In the genomic region with DNA sequence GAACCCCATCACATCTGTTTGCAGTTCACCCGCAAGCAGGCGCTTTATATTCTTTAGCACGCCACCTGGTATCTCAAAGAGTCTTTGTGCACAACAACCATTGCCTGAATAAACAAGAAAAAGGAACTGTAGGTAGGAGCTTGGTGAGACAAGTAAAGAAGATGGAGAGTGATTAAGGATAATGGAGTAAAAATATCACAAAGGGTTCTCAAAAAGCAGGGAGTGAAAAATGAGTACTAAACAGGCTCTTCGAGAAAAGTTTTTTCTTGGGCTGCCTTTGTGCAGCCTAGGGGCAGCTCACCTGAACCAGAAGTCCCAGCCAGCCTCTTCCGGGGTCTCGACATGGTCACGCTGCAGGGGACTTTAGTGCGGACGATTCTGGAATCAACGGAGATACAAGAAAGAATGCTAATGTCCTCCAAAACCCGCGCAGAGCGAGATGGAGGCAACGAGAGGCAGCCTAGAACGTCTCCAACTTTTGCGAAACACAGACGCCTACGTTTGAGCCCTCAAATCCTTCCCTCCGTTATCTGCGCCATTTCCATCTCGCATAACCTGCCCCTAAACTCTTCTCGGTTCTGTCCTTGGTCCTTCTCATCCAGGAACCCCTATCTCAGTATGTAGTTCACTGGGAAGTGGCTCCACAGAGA, we compare ENCODE assay signal across 8 cellular contexts. TPM values are rescaled to one million over a fixed set of nuclear protein-coding genes. Genes with fewer than 3 reads are reported as not detected.
A peak's percentile ranks its signal among the peaks of the same experiment; 100 is the strongest.
DNase-seq lines count a peak whose midpoint lies in the region; ATAC-seq and TF ChIP-seq lines count a peak whose summit lies in the region.

No MANE protein-coding gene starts in this region.

- no peaks in the 10 kb centered on the region for H3K27me3 Mint-ChIP-seq in central memory CD8-positive, alpha-beta T cell

- H3K4me1 ChIP-seq in PC-9 (replicated peaks; ENCODE audit: insufficient read depth) (peaks cover 15% of the 10 kb centered on the region), lower lobe of right lung (peaks cover 40% of the 10 kb centered on the region), thymus (ENCODE audit: control insufficient read depth, insufficient read depth, low read length) (peaks cover 9% of the 10 kb centered on the region)

- H3K27ac ChIP-seq in PC-9 = no peak overlapping the region
- H3K27ac ChIP-seq in lower lobe of right lung = peak overlapping the region; percentile 80
- H3K27ac ChIP-seq in thymus (ENCODE audit: low read depth) = peak overlapping the region; percentile 91

- peaks cover 37% of the 10 kb centered on the region for H3K4me1 Mint-ChIP-seq in central memory CD8-positive, alpha-beta T cell

- no peaks in the 10 kb centered on the region for H3K9me2 ChIP-seq in PC-9 (ENCODE audit: insufficient read depth)

- peaks cover 29% of the 10 kb centered on the region for H3K36me3 Mint-ChIP-seq in central memory CD8-positive, alpha-beta T cell (ENCODE audit: insufficient read depth)

- BruUV-seq in PC-9 (replicated peaks; lab: Mats Ljungman, UMichigan) = no TSS peak

- ATAC-seq in GM18868 (IDR thresholded peaks at IDR 0.05; ENCODE audit: unreplicated experiment) = peak; percentile 28
- ATAC-seq in HG03097 (IDR thresholded peaks at IDR 0.05; ENCODE audit: low FRiP score, unreplicated experiment) = peak; percentile 19
- peak; percentile 12 for ATAC-seq in central memory CD8-positive, alpha-beta T cell (replicated peaks; ENCODE audit: extremely low read depth, poor library complexity, severe bottlenecking)
- ATAC-seq in lower lobe of right lung = peak; percentile 9 to 35

- H3K27ac Mint-ChIP-seq in central memory CD8-positive, alpha-beta T cell (ENCODE audit: low read depth) = peak overlapping the region; percentile 10

- DNase-seq in AG04449 (ENCODE audit: low read depth, low spot score) = no peak
- no peak for DNase-seq in PC-9
- no peak for DNase-seq in central memory CD8-positive, alpha-beta T cell (ENCODE audit: low spot score in 2 of 2)
- no peak for DNase-seq in lower lobe of right lung
- DNase-seq in cortex of kidney (lab: John Stamatoyannopoulos, UW) = no peak

- peak overlapping the region; percentile 97 for H3K4me3 Mint-ChIP-seq in central memory CD8-positive, alpha-beta T cell

- POLR2A ChIA-PET in AG04449 (lab: Yijun Ruan, JAX) (no interaction called here), PC-9 (lab: Charles Lee; ENCODE audit: unreplicated experiment) (no interaction called here)

- intact Hi-C loops in PC-9 (cut with micrococcal nuclease; ENCODE audit: unreplicated experiment) = loop anchor here (2.0 to 5.0 kb wide), 2 partner anchors 28 to 80 kb away; partner anchors contain the start of genes GLB1L2 and VPS26B
- intact Hi-C loops in lower lobe of right lung (cut with DNase I) = no loop called here

- H3K79me2 ChIP-seq in PC-9 (ENCODE audit: low read depth) = peaks cover 18% of the 10 kb centered on the region

- peak overlapping the region; percentile 99 for H2AFZ ChIP-seq in PC-9

- no peaks in the 10 kb centered on the region for H4K20me1 ChIP-seq in PC-9 (ENCODE audit: insufficient read depth)

- no peaks in the 10 kb centered on the region for H3K9me3 Mint-ChIP-seq in central memory CD8-positive, alpha-beta T cell

- WGBS in thymus = 2% methylated on average over 22 of the region's 22 CpGs

- TF ChIP-seq CTCF in AG04449 (IDR thresholded peaks at IDR 0.05; ENCODE audit: insufficient read depth, low read length, missing control alignments) = no peak
- TF ChIP-seq CTCF in PC-9 (conservative IDR thresholded peaks at IDR 0.05) = no peak
- no peak for TF ChIP-seq CTCF in lower lobe of right lung (IDR thresholded peaks at IDR 0.05)

- CTCF ChIA-PET in AG04449 (lab: Yijun Ruan, JAX) = interaction anchor here (1.2 to 4.8 kb wide), 5 partner anchors 9 to 45 kb away, joined by 3 to 36 read pairs (median 3); partner anchors contain the start of gene VPS26B
- CTCF ChIA-PET in PC-9 (lab: Charles Lee) = interaction anchor here (0.6 kb wide), 1 partner anchor 85 kb away, joined by 4 read pairs; no protein-coding TSS in a partner anchor

- peak overlapping the region; percentile 85 for H3K4me2 ChIP-seq in PC-9

- peak overlapping the region; percentile 79 for H3K4me3 ChIP-seq in AG04449 (ENCODE audit: low read depth, low read length)
- peak overlapping the region; percentile 73 for H3K4me3 ChIP-seq in PC-9
- peak overlapping the region; percentile 88 for H3K4me3 ChIP-seq in lower lobe of right lung
- peak overlapping the region; percentile 63 for H3K4me3 ChIP-seq in thymus (ENCODE audit: low read length)

- no peaks in the 10 kb centered on the region for H3K27me3 ChIP-seq in PC-9 (ENCODE audit: insufficient read depth, low read depth)
- no peaks in the 10 kb centered on the region for H3K27me3 ChIP-seq in lower lobe of right lung (ENCODE audit: low read depth)
- H3K27me3 ChIP-seq in thymus (ENCODE audit: control insufficient read depth, insufficient read depth) = no peaks in the 10 kb centered on the region

- H3K36me3 ChIP-seq in PC-9 (ENCODE audit: low read depth) (no peaks in the 10 kb centered on the region), lower lobe of right lung (peaks cover 50% of the 10 kb centered on the region), thymus (ENCODE audit: control insufficient read depth, insufficient read depth) (peaks cover 38% of the 10 kb centered on the region)

- H3K9me3 ChIP-seq in PC-9 (ENCODE audit: insufficient read depth, low read depth) (no peaks in the 10 kb centered on the region), lower lobe of right lung (no peaks in the 10 kb centered on the region), thymus (ENCODE audit: control insufficient read depth) (no peaks in the 10 kb centered on the region)

- no peaks in the 10 kb centered on the region for H3F3A ChIP-seq in PC-9 (ENCODE audit: insufficient read depth, low read depth)

RNA-seq across cellular contexts. Expression of gene THYN1, which starts 0.5 kb away (rescaled TPM):
- 29.8 and 41.2 TPM in 2 replicates for total RNA-seq in PC-9 (2021)
- 33.7 TPM for total RNA-seq in lower lobe of right lung
- polyA plus RNA-seq in thymus = 78.4 TPM

RNA-seq across cellular contexts. Expression of gene ACAD8, which starts 0.7 kb away (rescaled TPM):
- 16.1 and 17.2 TPM in 2 replicates for total RNA-seq in PC-9 (2021)
- 33.9 TPM for total RNA-seq in lower lobe of right lung
- 37.9 TPM for polyA plus RNA-seq in thymus

RNA-seq across cellular contexts. Expression of gene GLB1L3, which starts 23.5 kb away (rescaled TPM):
- total RNA-seq in PC-9 (2021) (not detected in 2 replicates), lower lobe of right lung (0.27 TPM)
- 1.8 TPM for polyA plus RNA-seq in thymus

RNA-seq across cellular contexts. Expression of gene VPS26B, which starts 28.2 kb away (rescaled TPM):
- total RNA-seq in PC-9 (2021) (28.6 and 28.8 TPM in 2 replicates), lower lobe of right lung (42.7 TPM)
- 27.3 TPM for polyA plus RNA-seq in thymus

RNA-seq across cellular contexts. Expression of gene NCAPD3, which starts 28.9 kb away (rescaled TPM):
- total RNA-seq in PC-9 (2021) = 40.6 and 49.6 TPM in 2 replicates
- 17.6 TPM for total RNA-seq in lower lobe of right lung
- 7.2 TPM for polyA plus RNA-seq in thymus
